1 cellular context compared by ENCODE assay signal in genomic region chr6:106849130-106849529, GRCh38.
TF ChIP-seq lines count a peak whose summit lies in the region.

No MANE protein-coding gene starts in this region.

TF ChIP-seq in GM12878, 131 proteins besides CTCF, POLR2A, EP300 and RAD21 (continued from another document):
- no peak for TF ChIP-seq IKZF1 (conservative IDR thresholded peaks at IDR 0.05)
